Comparison of ENCODE assay signal across 38 cellular contexts in the genomic region with DNA sequence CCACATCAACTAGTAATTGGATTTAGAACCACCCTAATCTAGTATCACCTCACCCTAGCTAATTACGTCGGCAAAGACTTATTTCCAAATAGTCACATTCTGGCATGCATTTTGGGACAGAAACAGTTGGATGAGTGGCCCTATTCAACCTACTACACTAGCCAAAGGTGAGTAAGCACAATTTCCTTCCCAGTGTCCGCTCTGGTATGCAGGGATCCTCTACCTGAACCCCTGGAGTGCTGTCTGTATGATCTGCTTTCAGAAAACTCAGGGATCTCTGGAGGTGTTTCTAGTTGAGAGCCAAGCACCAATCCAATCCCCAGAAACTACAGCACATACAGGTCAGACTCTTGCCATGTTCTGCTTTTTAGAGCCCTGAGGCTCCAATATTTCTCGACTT.
"Had no signal": no experiment of that assay in that cellular context is flagged by ENCODE, and none has a peak within 500 bp of the region (broad histone marks: within the 10 kb centered on the region; RNA-seq: fewer than 3 reads in every experiment).

No MANE protein-coding gene starts in this region.

- H3K27ac ChIP-seq: cardiac muscle cell, PC-9, RWPE1, WERI-Rb-1 had no signal

- DNase-seq: activated CD4-positive, alpha-beta T cell treated with anti-CD3 and anti-CD28 coated beads, Interleukin-2, amount 10 ng/mL, durations not matched to agents 24 days and 14 days; activated CD4-positive, alpha-beta T cell treated with anti-CD3 and anti-CD28 coated beads, Interleukin-2, amount 50 U/mL, for 4 hours; activated CD8-positive, alpha-beta T cell treated with anti-CD3 and anti-CD28 coated beads for 36 hours; activated effector memory CD4-positive, alpha-beta T cell treated with anti-CD3 and anti-CD28 coated beads, Interleukin-2, amount 50 U/mL, for 16 hours; activated naive CD4-positive, alpha-beta T cell; activated naive CD4-positive, alpha-beta T cell treated with anti-CD3 and anti-CD28 coated beads, Interleukin-2, amount 50 U/mL, for 16 hours; activated naive CD8-positive, alpha-beta T cell treated with anti-CD3 and anti-CD28 coated beads for 36 hours; activated T-cell treated with anti-CD3 and anti-CD28 coated beads, Interleukin-2, amount 50 U/mL, for 1 hour; activated T-cell treated with anti-CD3 and anti-CD28 coated beads, Interleukin-2, amount 50 U/mL, for 72 hours; amniotic stem cell; aorta; Kasumi-1; KG1; MG63; NCI-H1048; NCI-H1105 treated with DMSO at 0.1 percent for 48 hours; NCI-H1436; NCI-H1694; NCI-H1930; NCI-H2081 treated with DMSO at 0.1 percent for 48 hours; NCI-H226; NCI-H446 treated with DMSO at 0.1 percent for 48 hours; NCI-H524; NCI-H69; NK-92 treated with Interleukin-12 subunit alpha and Interleukin-12 subunit beta, amount 100 ng/mL, for 24 hours; PC-9; SIG-M5; T-helper 1 cell; T-helper 2 cell; T-helper 9 cell; WERI-Rb-1 had no signal

- FAIRE-seq: RCC 7860 had no signal

- H3K4me3 Mint-ChIP-seq: activated CD4-positive, alpha-beta T cell treated with anti-CD3 and anti-CD28 coated beads, Interleukin-2, amount 10 ng/mL, durations not matched to agents 24 days and 14 days; activated CD8-positive, alpha-beta T cell treated with anti-CD3 and anti-CD28 coated beads for 36 hours; activated naive CD8-positive, alpha-beta T cell treated with anti-CD3 and anti-CD28 coated beads for 36 hours; activated T-cell treated with anti-CD3 and anti-CD28 coated beads, Interleukin-2, amount 50 U/mL, for 72 hours; activated T-helper 17 cell treated with anti-CD3 and anti-CD28 coated beads, Interleukin-2, amount 50 U/mL, for 72 hours; central memory CD8-positive, alpha-beta T cell had no signal

- H2AFZ ChIP-seq: PC-9 had no signal

- H3K4me1 Mint-ChIP-seq: activated CD4-positive, alpha-beta T cell treated with anti-CD3 and anti-CD28 coated beads, Interleukin-2, amount 10 ng/mL, durations not matched to agents 24 days and 14 days; activated naive CD8-positive, alpha-beta T cell treated with anti-CD3 and anti-CD28 coated beads for 36 hours; activated T-helper 17 cell treated with anti-CD3 and anti-CD28 coated beads, Interleukin-2, amount 50 U/mL, for 72 hours; central memory CD8-positive, alpha-beta T cell had no signal

- H3K4me3 ChIP-seq: cardiac muscle cell, MG63, PC-9 had no signal

- ATAC-seq: activated CD8-positive, alpha-beta T cell treated with anti-CD3 and anti-CD28 coated beads for 36 hours; activated T-cell treated with anti-CD3 and anti-CD28 coated beads, Interleukin-2, amount 50 U/mL, for 72 hours; activated T-helper 17 cell treated with anti-CD3 and anti-CD28 coated beads, Interleukin-2, amount 50 U/mL, for 72 hours; Right ventricle myocardium inferior; SK-N-SH treated with all-trans-retinoic acid at 6 μM for 48 hours had no signal

- H3K36me3 ChIP-seq: cardiac muscle cell, MG63, WERI-Rb-1 had no signal

- H3K9me3 Mint-ChIP-seq: activated CD4-positive, alpha-beta T cell treated with anti-CD3 and anti-CD28 coated beads, Interleukin-2, amount 10 ng/mL, durations not matched to agents 24 days and 14 days; activated T-helper 17 cell treated with anti-CD3 and anti-CD28 coated beads, Interleukin-2, amount 50 U/mL, for 72 hours had no signal

- H3K4me2 ChIP-seq: PC-9 had no signal

- H3K27ac Mint-ChIP-seq: activated CD4-positive, alpha-beta T cell treated with anti-CD3 and anti-CD28 coated beads, Interleukin-2, amount 10 ng/mL, durations not matched to agents 24 days and 14 days; activated CD8-positive, alpha-beta T cell treated with anti-CD3 and anti-CD28 coated beads for 36 hours; activated naive CD8-positive, alpha-beta T cell treated with anti-CD3 and anti-CD28 coated beads for 36 hours; activated T-cell treated with anti-CD3 and anti-CD28 coated beads, Interleukin-2, amount 50 U/mL, for 72 hours; activated T-helper 17 cell treated with anti-CD3 and anti-CD28 coated beads, Interleukin-2, amount 50 U/mL, for 72 hours had no signal

- H3K27me3 Mint-ChIP-seq: activated CD4-positive, alpha-beta T cell treated with anti-CD3 and anti-CD28 coated beads, Interleukin-2, amount 10 ng/mL, durations not matched to agents 24 days and 14 days; activated CD8-positive, alpha-beta T cell treated with anti-CD3 and anti-CD28 coated beads for 36 hours; activated naive CD8-positive, alpha-beta T cell treated with anti-CD3 and anti-CD28 coated beads for 36 hours; activated T-helper 17 cell treated with anti-CD3 and anti-CD28 coated beads, Interleukin-2, amount 50 U/mL, for 72 hours; central memory CD8-positive, alpha-beta T cell had no signal

- H3K27me3 ChIP-seq: cardiac muscle cell, MG63 had no signal

- H3K9me3 ChIP-seq: MG63 had no signal

- H3K36me3 Mint-ChIP-seq: activated naive CD8-positive, alpha-beta T cell treated with anti-CD3 and anti-CD28 coated beads for 36 hours had no signal
